23 cellular contexts compared by ENCODE assay signal in genomic region chr3:121941592-121941991, GRCh38.
"Had no signal": no experiment of that assay in that cellular context is flagged by ENCODE, and none has a peak within 500 bp of the region (broad histone marks: within the 10 kb centered on the region; RNA-seq: fewer than 3 reads in every experiment).

No MANE protein-coding gene starts in this region.

- H3K27ac ChIP-seq: sigmoid colon, spleen, thyroid gland had no signal

- H3K9me3 Mint-ChIP-seq: activated CD4-positive, alpha-beta T cell treated with anti-CD3 and anti-CD28 coated beads, Interleukin-2, amount 10 ng/mL, durations not matched to agents 7 days and 5 days; activated naive CD4-positive, alpha-beta T cell treated with anti-CD3 and anti-CD28 coated beads, Interleukin-2, amount 50 U/mL, for 24 hours; activated T-helper 1 cell treated with anti-CD3 and anti-CD28 coated beads, Interleukin-12 subunit alpha, Interleukin-12 subunit beta, Interleukin-2, Interleukin-4 antibody, amounts not matched to agents 30 ng/mL and 10 ng/mL and 1 ng/mL, durations not matched to agents 14 hours and 24 hours and 36 hours; brain; naive B cell; neural crest cell had no signal

- H3K27ac Mint-ChIP-seq: activated CD4-positive, alpha-beta T cell treated with anti-CD3 and anti-CD28 coated beads, Interleukin-2, amount 10 ng/mL, durations not matched to agents 7 days and 5 days; activated CD8-positive, alpha-beta T cell treated with anti-CD3 and anti-CD28 coated beads, Interleukin-2, amount 10 ng/mL, durations not matched to agents 7 days and 5 days; activated naive CD4-positive, alpha-beta T cell treated with anti-CD3 and anti-CD28 coated beads, Interleukin-2, amount 50 U/mL, for 24 hours; activated T-helper 1 cell treated with anti-CD3 and anti-CD28 coated beads, Interleukin-12 subunit alpha, Interleukin-12 subunit beta, Interleukin-2, Interleukin-4 antibody, amounts not matched to agents 30 ng/mL and 10 ng/mL and 1 ng/mL, durations not matched to agents 14 hours and 24 hours and 36 hours; brain; immature natural killer cell had no signal

- H3K4me3 Mint-ChIP-seq: activated CD4-positive, alpha-beta T cell treated with anti-CD3 and anti-CD28 coated beads, Interleukin-2, amount 10 ng/mL, durations not matched to agents 7 days and 5 days; activated CD8-positive, alpha-beta T cell treated with anti-CD3 and anti-CD28 coated beads, Interleukin-2, amount 10 ng/mL, durations not matched to agents 7 days and 5 days; activated naive CD4-positive, alpha-beta T cell treated with anti-CD3 and anti-CD28 coated beads, Interleukin-2, amount 50 U/mL, for 24 hours; activated T-helper 1 cell treated with anti-CD3 and anti-CD28 coated beads, Interleukin-12 subunit alpha, Interleukin-12 subunit beta, Interleukin-2, Interleukin-4 antibody, amounts not matched to agents 30 ng/mL and 10 ng/mL and 1 ng/mL, durations not matched to agents 14 hours and 24 hours and 36 hours; brain; immature natural killer cell; naive B cell; neural crest cell had no signal

- DNase-seq: activated CD4-positive, alpha-beta T cell treated with anti-CD3 and anti-CD28 coated beads, Interleukin-2, amount 10 ng/mL, durations not matched to agents 7 days and 5 days; activated CD4-positive, CD25-positive, alpha-beta regulatory T cell treated with anti-CD3 and anti-CD28 coated beads, Interleukin-2, amount 50 U/mL, for 72 hours; activated CD8-positive, alpha-beta T cell treated with anti-CD3 and anti-CD28 coated beads, Interleukin-2, amount 10 ng/mL, durations not matched to agents 7 days and 5 days; activated gamma-delta T cell treated with Interleukin-2 at 50 U/mL for 16 hours; anterior cingulate cortex; dermis blood vessel endothelial cell; effector CD8-positive, alpha-beta T cell; foreskin melanocyte; immature natural killer cell; left ventricle myocardium superior; naive B cell; occipital lobe; retina; sigmoid colon; spleen; stimulated activated CD4-positive, alpha-beta T cell treated with anti-CD3 and anti-CD28 coated beads, Interleukin-4, amount 100 ng/mL, for 1 hour; stimulated activated naive CD4-positive, alpha-beta T cell treated with Interleukin-2 at 50 U/mL for 16 hours; T-helper 2 cell had no signal

- H3K4me1 ChIP-seq: sigmoid colon, spleen had no signal

- H3K4me3 ChIP-seq: sigmoid colon, spleen, thyroid gland had no signal

- H3K36me3 ChIP-seq: sigmoid colon, thyroid gland had no signal

- ATAC-seq: activated CD8-positive, alpha-beta T cell treated with anti-CD3 and anti-CD28 coated beads, Interleukin-2, amount 10 ng/mL, durations not matched to agents 7 days and 5 days; left ventricle myocardium superior had no signal

- H3K27me3 Mint-ChIP-seq: activated CD4-positive, alpha-beta T cell treated with anti-CD3 and anti-CD28 coated beads, Interleukin-2, amount 10 ng/mL, durations not matched to agents 7 days and 5 days; activated naive CD4-positive, alpha-beta T cell treated with anti-CD3 and anti-CD28 coated beads, Interleukin-2, amount 50 U/mL, for 24 hours; brain; naive B cell had no signal

- H3K4me1 Mint-ChIP-seq: activated CD4-positive, alpha-beta T cell treated with anti-CD3 and anti-CD28 coated beads, Interleukin-2, amount 10 ng/mL, durations not matched to agents 7 days and 5 days; activated naive CD4-positive, alpha-beta T cell treated with anti-CD3 and anti-CD28 coated beads, Interleukin-2, amount 50 U/mL, for 24 hours; brain; immature natural killer cell; naive B cell; neural crest cell had no signal

- H3K9me3 ChIP-seq: sigmoid colon, spleen, thyroid gland had no signal

- H3K27me3 ChIP-seq: sigmoid colon, spleen, thyroid gland had no signal
